ENCODE assay signal across 19 cellular contexts in the genomic region with DNA sequence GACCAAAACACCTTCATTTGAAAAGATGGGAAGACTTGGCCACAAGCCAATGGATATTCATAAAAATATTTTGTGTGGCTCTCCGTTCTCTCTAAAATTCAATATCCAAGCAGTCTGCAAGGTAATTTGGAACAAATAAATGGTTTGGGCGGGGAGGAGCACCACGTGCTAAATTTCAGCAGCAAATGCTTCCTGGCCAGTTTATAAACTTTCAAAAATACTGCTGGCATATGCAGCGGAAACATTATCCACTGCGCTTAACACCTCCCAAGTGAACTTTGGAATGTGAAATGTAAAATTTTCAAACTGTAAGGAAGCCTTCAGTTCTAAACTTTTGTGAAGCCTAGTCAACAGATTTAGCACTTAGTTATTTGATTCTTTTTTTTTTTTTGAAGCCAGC.
"Had no signal": no experiment of that assay in that cellular context is flagged by ENCODE, and none has a peak within 500 bp of the region (broad histone marks: within the 10 kb centered on the region; RNA-seq: fewer than 3 reads in every experiment).

No MANE protein-coding gene starts in this region.

- H3K36me3 ChIP-seq: prostate gland, SJSA1 had no signal

- H3K36me3 Mint-ChIP-seq: immature natural killer cell; memory B cell; natural killer cell treated with Interleukin-12 subunit alpha and Interleukin-12 subunit beta and Interleukin-15 and Interleukin-18, amount 100 ng/mL, for 72 hours had no signal

- H3K4me3 Mint-ChIP-seq: activated CD8-positive, alpha-beta T cell treated with anti-CD3 and anti-CD28 coated beads for 36 hours; activated T-helper 1 cell treated with anti-CD3 and anti-CD28 coated beads, Interleukin-12 subunit alpha, Interleukin-12 subunit beta, Interleukin-2, Interleukin-4 antibody, amounts not matched to agents 30 ng/mL and 10 ng/mL and 1 ng/mL, durations not matched to agents 14 hours and 24 hours and 36 hours; central memory CD8-positive, alpha-beta T cell; dendritic cell treated with granulocyte-macrophage colony-stimulating factor and Interleukin-4, amounts not matched to agents 40 ng/mL and 50 ng/mL, for 4 days; effector memory CD8-positive, alpha-beta T cell; immature natural killer cell; memory B cell; natural killer cell treated with Interleukin-12 subunit alpha and Interleukin-12 subunit beta and Interleukin-15 and Interleukin-18, amount 100 ng/mL, for 72 hours had no signal

- H3K4me3 ChIP-seq: prostate gland, SJSA1, tibial nerve had no signal

- H3K27ac Mint-ChIP-seq: activated CD8-positive, alpha-beta T cell treated with anti-CD3 and anti-CD28 coated beads for 36 hours; activated T-helper 1 cell treated with anti-CD3 and anti-CD28 coated beads, Interleukin-12 subunit alpha, Interleukin-12 subunit beta, Interleukin-2, Interleukin-4 antibody, amounts not matched to agents 30 ng/mL and 10 ng/mL and 1 ng/mL, durations not matched to agents 14 hours and 24 hours and 36 hours; dendritic cell treated with granulocyte-macrophage colony-stimulating factor and Interleukin-4, amounts not matched to agents 40 ng/mL and 50 ng/mL, for 4 days; effector memory CD8-positive, alpha-beta T cell; immature natural killer cell; memory B cell; natural killer cell treated with Interleukin-12 subunit alpha and Interleukin-12 subunit beta and Interleukin-15 and Interleukin-18, amount 100 ng/mL, for 72 hours had no signal

- ATAC-seq: activated CD8-positive, alpha-beta T cell treated with anti-CD3 and anti-CD28 coated beads for 36 hours; effector memory CD8-positive, alpha-beta T cell; natural killer cell treated with Interleukin-12 subunit alpha and Interleukin-12 subunit beta and Interleukin-15 and Interleukin-18, amount 100 ng/mL, for 72 hours; stimulated activated naive CD8-positive, alpha-beta T cell treated with anti-CD3 and anti-CD28 coated beads, Interleukin-15, Interleukin-2, amounts not matched to agents 100 U/mL and 50 U/mL, for 24 hours had no signal

- DNase-seq: activated CD8-positive, alpha-beta memory T cell treated with anti-CD3 and anti-CD28 coated beads, Interleukin-2, amount 50 U/mL, for 4 hours; activated CD8-positive, alpha-beta T cell treated with anti-CD3 and anti-CD28 coated beads for 36 hours; activated naive CD4-positive, alpha-beta T cell treated with Interleukin-2 at 50 U/mL for 16 hours; effector memory CD8-positive, alpha-beta T cell; immature natural killer cell; occipital lobe; stimulated activated CD4-positive, alpha-beta T cell treated with anti-CD3 and anti-CD28 coated beads, Interleukin-4, amount 100 ng/mL, for 1 hour; stimulated activated CD8-positive, alpha-beta memory T cell treated with anti-CD3 and anti-CD28 coated beads, Interleukin-4, amount 100 ng/mL, for 48 hours; stimulated activated naive CD8-positive, alpha-beta T cell treated with anti-CD3 and anti-CD28 coated beads, Interleukin-15, Interleukin-2, amounts not matched to agents 100 U/mL and 50 U/mL, for 24 hours; T1000 had no signal

- H3K4me1 ChIP-seq: prostate gland, SJSA1 had no signal

- H3K4me1 Mint-ChIP-seq: central memory CD8-positive, alpha-beta T cell; immature natural killer cell; memory B cell had no signal

- H3K9me3 ChIP-seq: prostate gland, SJSA1, tibial nerve had no signal

- H3K9me3 Mint-ChIP-seq: activated CD8-positive, alpha-beta T cell treated with anti-CD3 and anti-CD28 coated beads for 36 hours; activated T-helper 1 cell treated with anti-CD3 and anti-CD28 coated beads, Interleukin-12 subunit alpha, Interleukin-12 subunit beta, Interleukin-2, Interleukin-4 antibody, amounts not matched to agents 30 ng/mL and 10 ng/mL and 1 ng/mL, durations not matched to agents 14 hours and 24 hours and 36 hours; central memory CD8-positive, alpha-beta T cell; dendritic cell treated with granulocyte-macrophage colony-stimulating factor and Interleukin-4, amounts not matched to agents 40 ng/mL and 50 ng/mL, for 4 days; effector memory CD8-positive, alpha-beta T cell; immature natural killer cell; memory B cell; natural killer cell treated with Interleukin-12 subunit alpha and Interleukin-12 subunit beta and Interleukin-15 and Interleukin-18, amount 100 ng/mL, for 72 hours had no signal

- H3K27ac ChIP-seq: epithelial cell of prostate, prostate gland, SJSA1 had no signal

- H3K27me3 Mint-ChIP-seq: dendritic cell treated with granulocyte-macrophage colony-stimulating factor and Interleukin-4, amounts not matched to agents 40 ng/mL and 50 ng/mL, for 4 days had no signal

- H3K27me3 ChIP-seq: SJSA1, tibial nerve had no signal
